In genomic region chr13:36297259-36297599, GRCh38 we compare ENCODE assay signal across 8 cellular contexts. TPM values are rescaled to one million over a fixed set of nuclear protein-coding genes. Genes with fewer than 3 reads are reported as not detected.
DNase-seq lines count a peak whose midpoint lies in the region; ATAC-seq and TF ChIP-seq lines count a peak whose summit lies in the region.

No MANE protein-coding gene starts in this region.

- intact Hi-C loops in body of pancreas (cut with DNase I): no loop called here

- H3K27ac ChIP-seq in HUES64 (ENCODE audit: low read depth, low read length) (peak overlapping the region; percentile 97), body of pancreas (peak overlapping the region in 1 of 4 donors; percentile 27), suprapubic skin (peak overlapping the region; percentile 58)

- H3K4me3 ChIP-seq in HUES64 (ENCODE audit: low read length): peak overlapping the region; percentile 76
- peak overlapping the region; percentile 6 to 41 for H3K4me3 ChIP-seq in body of pancreas
- peak overlapping the region; percentile 74 for H3K4me3 ChIP-seq in suprapubic skin

- peak overlapping the region; percentile 93 for H3K9ac ChIP-seq in HUES64 (ENCODE audit: low read depth, low read length)

- TF ChIP-seq EP300 in suprapubic skin (IDR thresholded peaks at IDR 0.05): no peak

- H3K36me3 ChIP-seq in HUES64 (ENCODE audit: insufficient read depth, low read length) (peaks cover 32% of the 10 kb centered on the region), body of pancreas (replicated peaks in 1 of 2; ENCODE audit: insufficient read depth in 1 of 2, low read depth in 2 of 2) (no peaks in the 10 kb centered on the region), suprapubic skin (no peaks in the 10 kb centered on the region)

- TF ChIP-seq POLR2A in body of pancreas (IDR thresholded peaks at IDR 0.05): no peak
- TF ChIP-seq POLR2A in suprapubic skin (IDR thresholded peaks at IDR 0.05): no peak

- DNase-seq in AG08396 (ENCODE audit: low spot score): peak; percentile 32
- no peak for DNase-seq in body of pancreas
- peak; percentile 53 for DNase-seq in kidney tubule cell (ENCODE audit: low spot score)
- no peak for DNase-seq in suprapubic skin (ENCODE audit: low spot score in 2 of 2)
- no peak for DNase-seq in NCI-H187 (lab: John Stamatoyannopoulos, UW)
- DNase-seq in 8988T: no peak

- H3K4me1 ChIP-seq in HUES64 (ENCODE audit: insufficient read depth, low read length): peaks cover 37% of the 10 kb centered on the region
- no peaks in the 10 kb centered on the region for H3K4me1 ChIP-seq in body of pancreas
- peaks cover 31% of the 10 kb centered on the region for H3K4me1 ChIP-seq in suprapubic skin

- H3K9me3 ChIP-seq in HUES64 (ENCODE audit: insufficient read depth, low read depth, low read length) (no peaks in the 10 kb centered on the region; the same call in 1 of the 2 replicates), body of pancreas (no peaks in the 10 kb centered on the region), suprapubic skin (no peaks in the 10 kb centered on the region)

- peak; percentile 71 for ATAC-seq in GM19043 (IDR thresholded peaks at IDR 0.05; ENCODE audit: low read depth, unreplicated experiment)
- ATAC-seq in body of pancreas: peak; percentile 20

- H3K27me3 ChIP-seq in HUES64 (ENCODE audit: insufficient read depth, low read length) (no peaks in the 10 kb centered on the region), body of pancreas (no peaks in the 10 kb centered on the region), suprapubic skin (no peaks in the 10 kb centered on the region)

- 10% methylated on average over 11 of the region's 11 CpGs for WGBS in HUES64
- WGBS in body of pancreas, 2 donors: 1 to 3% methylated on average over 8 to 11 of the region's 11 CpGs
- WGBS in suprapubic skin: under 1% methylated on average over 11 of the region's 11 CpGs

- TF ChIP-seq CTCF in body of pancreas (IDR thresholded peaks at IDR 0.05): no peak
- no peak for TF ChIP-seq CTCF in suprapubic skin (IDR thresholded peaks at IDR 0.05)

RNA-seq across cellular contexts. Expression of gene CCDC169, which starts 0.4 kb away (rescaled TPM):
- 15.4 TPM for polyA plus RNA-seq in HUES64 (2013, experiment 1 of 2)
- 20.5 TPM for polyA plus RNA-seq in HUES64 (2013, experiment 2 of 2)
- total RNA-seq in body of pancreas (1 to 10 TPM; 1.3 to 1.6 TPM), suprapubic skin (under 1 TPM in 3 of 4 donors, not detected in 1; 0.13 to 0.48 (median 0.17) TPM)

RNA-seq across cellular contexts. Expression of gene SPART, which starts 49.0 kb away (rescaled TPM):
- polyA plus RNA-seq in HUES64 (2013, experiment 1 of 2): 61.7 TPM
- polyA plus RNA-seq in HUES64 (2013, experiment 2 of 2): 60.7 TPM
- total RNA-seq in body of pancreas (10 to 100 TPM; 11.5 to 16.1 TPM), suprapubic skin (10 to 100 TPM; 25.7 to 51.0 (median 35.7) TPM)

Comparison
In these comparisons a context has a peak if more than half of its experiments do, and no peak if none do; other contexts are left out.
1. DNase-seq: peak in AG08396 (single experiment) and kidney tubule cell (single experiment); none in body of pancreas (0 of 4), suprapubic skin (0 of 2), NCI-H187 (0 of 2) and 8988T (single experiment).
2. H3K4me3 ChIP-seq: peak in every context shown above with its lines; median percentile 76 in HUES64; 74 in suprapubic skin; 24 in body of pancreas.